ENCODE assay signal across 9 cellular contexts in genomic region chr1:6157528-6158174, GRCh38.
DNase-seq lines count a peak whose midpoint lies in the region; ATAC-seq lines count a peak whose summit lies in the region.
"Had no signal": no experiment of that assay in that cellular context is flagged by ENCODE, and none has a peak within 500 bp of the region (broad histone marks: within the 10 kb centered on the region; RNA-seq: fewer than 3 reads in every experiment).

No MANE protein-coding gene starts in this region.

- no peak for ATAC-seq in GM19467 (IDR thresholded peaks at IDR 0.05; ENCODE audit: unreplicated experiment)

- no peak overlapping the region for H3K27ac ChIP-seq in caudate nucleus (ENCODE audit: low read depth, low read length)

- DNase-seq in NCI-H2029 (lab: John Stamatoyannopoulos, UW) (peak; percentile 36), NCI-H2029 treated with DMSO at 0.1 percent for 48 hours (lab: John Stamatoyannopoulos, UW) (no peak), NCI-H226 (peak; percentile 87), caudate nucleus (lab: John Stamatoyannopoulos, UW) (peak in 46 of 61 donors; percentile 10 to 94 (median 58)), NCI-H446 (lab: John Stamatoyannopoulos, UW) (no peak)
- DNase-seq in stimulated activated CD4-positive, alpha-beta T cell treated with anti-CD3 and anti-CD28 coated beads, Interleukin-12 subunit alpha, Interleukin-12 subunit beta, amount 100 ng/mL, for 4 hours: peak; percentile 22
- DNase-seq in NK-92 treated with Interleukin-12 subunit alpha and Interleukin-12 subunit beta, amount 100 ng/mL, for 24 hours (lab: John Stamatoyannopoulos, UW): no peak
- DNase-seq: H7 had no signal

Comparison
In these comparisons a context has a peak if more than half of its experiments do, and no peak if none do; other contexts are left out.
1. DNase-seq: peak in NCI-H2029 (single experiment), NCI-H226 (single experiment), caudate nucleus (46 of 61) and stimulated activated CD4-positive, alpha-beta T cell treated with anti-CD3 and anti-CD28 coated beads, Interleukin-12 subunit alpha, Interleukin-12 subunit beta, amount 100 ng/mL, for 4 hours (single experiment); none in NCI-H2029 treated with DMSO at 0.1 percent for 48 hours (single experiment), NK-92 treated with Interleukin-12 subunit alpha and Interleukin-12 subunit beta, amount 100 ng/mL, for 24 hours (single experiment) and NCI-H446 (0 of 2).